In genomic region chr6:1526689-1527088, GRCh38 we compare ENCODE assay signal across 10 cellular contexts.
DNase-seq lines count a peak whose midpoint lies in the region; ATAC-seq and TF ChIP-seq lines count a peak whose summit lies in the region.
"Had no signal": no experiment of that assay in that cellular context is flagged by ENCODE, and none has a peak within 500 bp of the region (broad histone marks: within the 10 kb centered on the region; RNA-seq: fewer than 3 reads in every experiment).

No MANE protein-coding gene starts in this region.

- H3K4me3 Mint-ChIP-seq in activated CD4-positive, alpha-beta T cell treated with anti-CD3 and anti-CD28 coated beads, Interleukin-2, amount 10 ng/mL, durations not matched to agents 7 days and 5 days: no peak overlapping the region
- H3K4me3 Mint-ChIP-seq in chondrocyte (ENCODE audit: unreplicated experiment): no peak overlapping the region

- H3K27ac ChIP-seq in temporal lobe (ENCODE audit: low read depth, low read length): peak overlapping the region; percentile 90
- H3K27ac ChIP-seq in foreskin keratinocyte: no peak overlapping the region
- H3K27ac ChIP-seq: A549 had no signal

- POLR2A ChIA-PET in activated CD4-positive, alpha-beta T cell treated with anti-CD3 and anti-CD28 coated beads, Interleukin-2, amount 10 ng/mL, durations not matched to agents 7 days and 5 days (lab: Charles Lee): no interaction called here

- CTCF ChIA-PET in activated CD4-positive, alpha-beta T cell treated with anti-CD3 and anti-CD28 coated beads, Interleukin-2, amount 10 ng/mL, durations not matched to agents 7 days and 5 days (lab: Charles Lee): interaction anchor here (1.2 to 2.4 kb wide), 3 partner anchors 14 to 800 kb away, joined by 3 to 9 read pairs (median 4); no protein-coding TSS in a partner anchor

- H3K27me3 Mint-ChIP-seq in activated CD4-positive, alpha-beta T cell treated with anti-CD3 and anti-CD28 coated beads, Interleukin-2, amount 10 ng/mL, durations not matched to agents 7 days and 5 days: peaks cover 8% of the 10 kb centered on the region
- peaks cover 10% of the 10 kb centered on the region for H3K27me3 Mint-ChIP-seq in chondrocyte (ENCODE audit: low read depth)

- no peak for TF ChIP-seq CTCF in chondrocyte (IDR thresholded peaks at IDR 0.05)
- TF ChIP-seq CTCF in foreskin keratinocyte (conservative IDR thresholded peaks at IDR 0.05): no peak

- DNase-seq in activated CD4-positive, alpha-beta T cell treated with anti-CD3 and anti-CD28 coated beads, Interleukin-2, amount 10 ng/mL, durations not matched to agents 7 days and 5 days: no peak
- DNase-seq in activated CD4-positive, alpha-beta T cell treated with anti-CD3 and anti-CD28 coated beads, Interleukin-2, amount 50 U/mL, for 4 hours: no peak
- DNase-seq in chondrocyte (ENCODE audit: low spot score) (no peak), myocyte (ENCODE audit: low read depth) (peak; percentile 55), foreskin keratinocyte (no peak), GM19240 (ENCODE audit: insufficient read length, low spot score) (no peak), NCI-H774 (lab: John Stamatoyannopoulos, UW) (no peak)
- DNase-seq: NCI-H1436 treated with DMSO at 0.1 percent for 48 hours had no signal

- peak overlapping the region; percentile 88 for H3K27ac Mint-ChIP-seq in activated CD4-positive, alpha-beta T cell treated with anti-CD3 and anti-CD28 coated beads, Interleukin-2, amount 10 ng/mL, durations not matched to agents 7 days and 5 days
- peak overlapping the region; percentile 70 for H3K27ac Mint-ChIP-seq in chondrocyte (ENCODE audit: unreplicated experiment)

- H3K9me3 Mint-ChIP-seq in activated CD4-positive, alpha-beta T cell treated with anti-CD3 and anti-CD28 coated beads, Interleukin-2, amount 10 ng/mL, durations not matched to agents 7 days and 5 days: peaks cover 6% of the 10 kb centered on the region
- H3K9me3 Mint-ChIP-seq in chondrocyte (ENCODE audit: low read depth): no peaks in the 10 kb centered on the region

- no peak for ATAC-seq in foreskin keratinocyte
- ATAC-seq: A549 had no signal

- H3K36me3 Mint-ChIP-seq in activated CD4-positive, alpha-beta T cell treated with anti-CD3 and anti-CD28 coated beads, Interleukin-2, amount 10 ng/mL, durations not matched to agents 7 days and 5 days (ENCODE audit: low read depth): peaks cover 13% of the 10 kb centered on the region
- no peaks in the 10 kb centered on the region for H3K36me3 Mint-ChIP-seq in chondrocyte (ENCODE audit: low read depth)

- peaks cover 18% of the 10 kb centered on the region for H3K27me3 ChIP-seq in foreskin keratinocyte

- peaks cover 77% of the 10 kb centered on the region for H3K4me1 Mint-ChIP-seq in activated CD4-positive, alpha-beta T cell treated with anti-CD3 and anti-CD28 coated beads, Interleukin-2, amount 10 ng/mL, durations not matched to agents 7 days and 5 days
- H3K4me1 Mint-ChIP-seq in chondrocyte (ENCODE audit: low read depth): peaks cover 23% of the 10 kb centered on the region

- no peaks in the 10 kb centered on the region for H3K4me1 ChIP-seq in foreskin keratinocyte
- H3K4me1 ChIP-seq: A549 had no signal
